9 cellular contexts compared by ENCODE assay signal in the genomic region with DNA sequence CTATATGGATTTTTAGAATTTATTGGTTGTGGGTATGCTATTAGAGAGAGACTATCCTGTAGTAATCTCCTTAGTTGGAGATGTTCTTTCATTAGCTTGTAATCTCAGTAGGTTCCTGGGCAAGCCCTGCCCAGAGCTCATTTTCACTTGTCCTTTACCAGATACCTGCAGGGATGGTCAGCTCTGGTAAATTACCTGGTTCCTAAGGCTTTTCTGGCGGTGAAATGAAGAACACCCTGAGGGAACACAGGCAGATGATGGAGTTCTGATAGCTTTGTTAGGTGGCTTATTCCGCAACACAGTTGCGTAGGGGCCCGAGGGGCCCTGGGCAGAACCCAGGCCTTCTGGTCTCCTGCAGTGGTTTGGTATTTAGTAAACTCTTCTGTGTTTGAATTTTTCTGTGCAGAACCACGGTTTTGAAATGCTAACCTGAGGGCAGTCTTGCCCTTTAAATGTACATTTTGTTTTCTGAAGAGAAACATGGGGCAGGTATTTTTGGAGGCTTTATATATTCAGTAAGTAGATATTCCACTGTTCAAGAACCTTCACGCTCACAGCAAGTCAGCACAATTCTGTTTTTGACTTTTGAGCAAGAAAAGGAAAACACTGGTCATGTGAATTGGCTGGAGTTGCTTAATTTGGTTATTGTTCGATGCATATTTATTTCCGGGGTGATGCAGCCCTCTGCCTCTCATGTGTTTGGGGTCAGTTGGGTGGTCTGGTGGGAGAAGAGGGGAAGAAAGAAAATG. TPM values are rescaled to one million over a fixed set of nuclear protein-coding genes. Genes with fewer than 3 reads are reported as not detected.
DNase-seq lines count a peak whose midpoint lies in the region; ATAC-seq and TF ChIP-seq lines count a peak whose summit lies in the region.
"Had no signal": no experiment of that assay in that cellular context is flagged by ENCODE, and none has a peak within 500 bp of the region (broad histone marks: within the 10 kb centered on the region; RNA-seq: fewer than 3 reads in every experiment).

No MANE protein-coding gene starts in this region.

- H3K27me3 Mint-ChIP-seq in GM23338 (ENCODE audit: insufficient read depth, low read depth, poor library complexity) = peaks cover 8% of the 10 kb centered on the region
- peaks cover 19% of the 10 kb centered on the region for H3K27me3 Mint-ChIP-seq in activated CD8-positive, alpha-beta T cell treated with anti-CD3 and anti-CD28 coated beads, Interleukin-2, amount 10 ng/mL, durations not matched to agents 7 days and 5 days (ENCODE audit: low read depth)

- CTCF ChIA-PET in activated CD8-positive, alpha-beta T cell treated with anti-CD3 and anti-CD28 coated beads, Interleukin-2, amount 10 ng/mL, durations not matched to agents 7 days and 5 days (lab: Charles Lee) = no interaction called here

- peaks cover 31% of the 10 kb centered on the region for H3K4me1 ChIP-seq in GM23338 (ENCODE audit: insufficient read depth)

- intact Hi-C loops in left ventricle myocardium superior (cut with micrococcal nuclease) = no loop called here

- DNase-seq in GM23338 (ENCODE audit: low spot score) (no peak), left ventricle myocardium superior (no peak), substantia nigra (lab: John Stamatoyannopoulos, UW) (no peak), NCI-H2196 treated with DMSO at 0.1 percent for 48 hours (lab: John Stamatoyannopoulos, UW; ENCODE audit: unreplicated experiment) (no peak), NCI-H1105 treated with DMSO at 0.1 percent for 48 hours (lab: John Stamatoyannopoulos, UW) (no peak)
- DNase-seq in stimulated activated CD4-positive, alpha-beta T cell treated with anti-CD3 and anti-CD28 coated beads, Interleukin-4, amount 100 ng/mL, for 1 hour = no peak
- no peak for DNase-seq in activated CD8-positive, alpha-beta T cell treated with anti-CD3 and anti-CD28 coated beads, Interleukin-2, amount 10 ng/mL, durations not matched to agents 7 days and 5 days
- DNase-seq: activated CD4-positive, CD25-positive, alpha-beta regulatory T cell had no signal

- peaks cover 90% of the 10 kb centered on the region for H3K36me3 Mint-ChIP-seq in GM23338 (ENCODE audit: low read depth)
- H3K36me3 Mint-ChIP-seq in activated CD8-positive, alpha-beta T cell treated with anti-CD3 and anti-CD28 coated beads, Interleukin-2, amount 10 ng/mL, durations not matched to agents 7 days and 5 days (ENCODE audit: low read depth) = no peaks in the 10 kb centered on the region

- H3K4me2 ChIP-seq in GM23338 (no peak overlapping the region), SU-DHL-6 (ENCODE audit: low read depth, low read length, poor library complexity, severe bottlenecking) (peak overlapping the region; percentile 63)

- TF ChIP-seq CTCF in GM23338 (conservative IDR thresholded peaks at IDR 0.05; ENCODE audit: low read depth in 2 of 2) (no peak), SU-DHL-6 (IDR thresholded peaks at IDR 0.05; ENCODE audit: insufficient read depth, low read length, poor library complexity, severe bottlenecking) (no peak)

- H4K20me1 ChIP-seq in GM23338 (replicated peaks; ENCODE audit: insufficient read depth) (peaks cover 34% of the 10 kb centered on the region), SU-DHL-6 (ENCODE audit: low read depth, low read length) (no peaks in the 10 kb centered on the region)

- H2AFZ ChIP-seq in GM23338 = no peak overlapping the region
- no peak overlapping the region for H2AFZ ChIP-seq in SU-DHL-6 (ENCODE audit: low read depth, low read length, severe bottlenecking)

- H3K9me3 ChIP-seq in SU-DHL-6 (ENCODE audit: insufficient read depth, low read length) = no peaks in the 10 kb centered on the region

- H3K9ac ChIP-seq in SU-DHL-6 (ENCODE audit: low read length) = peak overlapping the region; percentile 49

- no peak overlapping the region for H3K4me3 Mint-ChIP-seq in GM23338
- H3K4me3 Mint-ChIP-seq in activated CD8-positive, alpha-beta T cell treated with anti-CD3 and anti-CD28 coated beads, Interleukin-2, amount 10 ng/mL, durations not matched to agents 7 days and 5 days = no peak overlapping the region

- peak overlapping the region; percentile 43; the same call in 1 of the 2 replicates for H3K27ac Mint-ChIP-seq in GM23338
- H3K27ac Mint-ChIP-seq in activated CD8-positive, alpha-beta T cell treated with anti-CD3 and anti-CD28 coated beads, Interleukin-2, amount 10 ng/mL, durations not matched to agents 7 days and 5 days = no peak overlapping the region

- peaks cover 36% of the 10 kb centered on the region for H3K4me1 Mint-ChIP-seq in GM23338
- peaks cover 17% of the 10 kb centered on the region for H3K4me1 Mint-ChIP-seq in activated CD8-positive, alpha-beta T cell treated with anti-CD3 and anti-CD28 coated beads, Interleukin-2, amount 10 ng/mL, durations not matched to agents 7 days and 5 days (ENCODE audit: low read depth)

- H3K27ac ChIP-seq in GM23338 (ENCODE audit: low read depth) (peak overlapping the region; percentile 65), SU-DHL-6 (ENCODE audit: low read depth, low read length) (peak overlapping the region; percentile 86), substantia nigra (ENCODE audit: low read depth, low read length, poor library complexity, severe bottlenecking) (peak overlapping the region; percentile 83)

- H3K27me3 ChIP-seq in GM23338 (ENCODE audit: insufficient read depth) (no peaks in the 10 kb centered on the region), SU-DHL-6 (ENCODE audit: low read length) (no peaks in the 10 kb centered on the region)

- no peaks in the 10 kb centered on the region for H3K9me3 Mint-ChIP-seq in GM23338
- no peaks in the 10 kb centered on the region for H3K9me3 Mint-ChIP-seq in activated CD8-positive, alpha-beta T cell treated with anti-CD3 and anti-CD28 coated beads, Interleukin-2, amount 10 ng/mL, durations not matched to agents 7 days and 5 days (ENCODE audit: insufficient read depth)

- H3K4me3 ChIP-seq in GM23338 = no peak overlapping the region
- peak overlapping the region; percentile 28 for H3K4me3 ChIP-seq in SU-DHL-6 (ENCODE audit: insufficient read depth, low read length, poor library complexity, severe bottlenecking)

- H3K79me2 ChIP-seq in GM23338 (replicated peaks; ENCODE audit: insufficient read depth) = peaks cover 98% of the 10 kb centered on the region
- H3K79me2 ChIP-seq in SU-DHL-6 (ENCODE audit: insufficient read depth, low read length) = peaks cover 30% of the 10 kb centered on the region

- POLR2A ChIA-PET in activated CD8-positive, alpha-beta T cell treated with anti-CD3 and anti-CD28 coated beads, Interleukin-2, amount 10 ng/mL, durations not matched to agents 7 days and 5 days (lab: Charles Lee) = no interaction called here

- H3F3A ChIP-seq in GM23338 (replicated peaks; ENCODE audit: low read depth) (peaks cover 16% of the 10 kb centered on the region; the same call in 1 of the 2 replicates), SU-DHL-6 (ENCODE audit: insufficient read depth) (peaks cover 37% of the 10 kb centered on the region)

- H3K9me2 ChIP-seq in GM23338 (ENCODE audit: insufficient read depth) (no peaks in the 10 kb centered on the region), SU-DHL-6 (replicated peaks; ENCODE audit: insufficient read depth, low read length) (no peaks in the 10 kb centered on the region)

- H3K36me3 ChIP-seq in GM23338 (ENCODE audit: insufficient read depth) (peaks cover 24% of the 10 kb centered on the region), SU-DHL-6 (ENCODE audit: low read length) (peaks cover 4% of the 10 kb centered on the region; the same call in 1 of the 2 replicates)

- ATAC-seq in GM23338 (no peak), left ventricle myocardium superior (peak; percentile 59)
- ATAC-seq in activated CD8-positive, alpha-beta T cell treated with anti-CD3 and anti-CD28 coated beads, Interleukin-2, amount 10 ng/mL, durations not matched to agents 7 days and 5 days = no peak

TF ChIP-seq in GM23338, 12 proteins besides CTCF, POLR2A, EP300 and RAD21 (continues in another document):
- TF ChIP-seq EZH2 (IDR thresholded peaks at IDR 0.05; ENCODE audit: low read depth, unreplicated experiment) = no peak
- TF ChIP-seq, protein P1, sequence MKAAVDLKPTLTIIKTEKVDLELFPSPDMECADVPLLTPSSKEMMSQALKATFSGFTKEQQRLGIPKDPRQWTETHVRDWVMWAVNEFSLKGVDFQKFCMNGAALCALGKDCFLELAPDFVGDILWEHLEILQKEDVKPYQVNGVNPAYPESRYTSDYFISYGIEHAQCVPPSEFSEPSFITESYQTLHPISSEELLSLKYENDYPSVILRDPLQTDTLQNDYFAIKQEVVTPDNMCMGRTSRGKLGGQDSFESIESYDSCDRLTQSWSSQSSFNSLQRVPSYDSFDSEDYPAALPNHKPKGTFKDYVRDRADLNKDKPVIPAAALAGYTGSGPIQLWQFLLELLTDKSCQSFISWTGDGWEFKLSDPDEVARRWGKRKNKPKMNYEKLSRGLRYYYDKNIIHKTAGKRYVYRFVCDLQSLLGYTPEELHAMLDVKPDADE (IDR thresholded peaks at IDR 0.05) = no peak

RNA-seq across cellular contexts. Expression of a gene that starts 22.4 kb away (rescaled TPM):
- total RNA-seq in GM23338 (2014; rRNA removed; shearing (Covaris generic)) = 216 and 225 TPM in 2 replicates
- 49.8 and 51.5 TPM in 2 replicates for polyA plus RNA-seq in GM23338 (2016; fragmentation: Nextera tagmentation; extraction: Ambion mirVana)
- 64.2 TPM for total RNA-seq in left ventricle myocardium superior
- total RNA-seq in activated CD8-positive, alpha-beta T cell treated with anti-CD3 and anti-CD28 coated beads, Interleukin-2, amount 10 ng/mL, durations not matched to agents 7 days and 5 days = under 1 TPM; 0.50 to 0.91 TPM

Comparison
In these comparisons a context has a peak if more than half of its experiments do, and no peak if none do; other contexts are left out.
1. RNA of a gene that starts 22.4 kb away (total RNA-seq): 216 to 225 TPM in GM23338 and 64.2 TPM in left ventricle myocardium superior (single experiment); 0.50 to 0.91 TPM in activated CD8-positive, alpha-beta T cell treated with anti-CD3 and anti-CD28 coated beads, Interleukin-2, amount 10 ng/mL, durations not matched to agents 7 days and 5 days; every median in the first group is over 10 times any median in the second.
2. Peak in every context shown above with its lines, with median percentiles within 50 percentile points of each other: H3K27ac ChIP-seq.